ENCODE assay signal across 8 cellular contexts in genomic region chr19:37466798-37467607, GRCh38. TPM values are rescaled to one million over a fixed set of nuclear protein-coding genes. Genes with fewer than 3 reads are reported as not detected.
A peak's percentile ranks its signal among the peaks of the same experiment; 100 is the strongest.
DNase-seq lines count a peak whose midpoint lies in the region; ATAC-seq and TF ChIP-seq lines count a peak whose summit lies in the region.

TSS of gene ZNF569 (minus strand) at chr19:37467444. CDS start at chr19:37444921, 22,523 bp downstream.

- ATAC-seq in GM19035 (IDR thresholded peaks at IDR 0.05; ENCODE audit: unreplicated experiment), result peak; percentile 61
- peak; percentile 69 for ATAC-seq in HG03354 (IDR thresholded peaks at IDR 0.05; ENCODE audit: poor library complexity, severe bottlenecking, unreplicated experiment)
- peak; percentile 83 for ATAC-seq in left lobe of liver

- peaks cover 23% of the 10 kb centered on the region for H3K4me1 Mint-ChIP-seq in dendritic cell treated with granulocyte-macrophage colony-stimulating factor and Interleukin-4, amounts not matched to agents 40 ng/mL and 50 ng/mL, for 4 days (ENCODE audit: low read depth)

- DNase-seq in AG10803 (ENCODE audit: low read depth) (peak; percentile 93), NCI-H510A treated with DMSO at 0.1 percent for 48 hours (lab: John Stamatoyannopoulos, UW) (peak; percentile 93), left lobe of liver (ENCODE audit: low spot score) (peak; percentile 92)
- peak; percentile 87 for DNase-seq in activated CD4-positive, alpha-beta T cell treated with anti-CD3 and anti-CD28 coated beads, Interleukin-2, amount 50 U/mL, for 1 hour
- DNase-seq in stimulated activated CD4-positive, alpha-beta T cell treated with anti-CD3 and anti-CD28 coated beads, Interleukin-2, amount 100 ng/mL, for 24 hours, result peak; percentile 82 to 87

- H3K9me3 Mint-ChIP-seq in dendritic cell treated with granulocyte-macrophage colony-stimulating factor and Interleukin-4, amounts not matched to agents 40 ng/mL and 50 ng/mL, for 4 days, result peaks cover 20% of the 10 kb centered on the region

- peak within 1 kb of the TSS; percentile 94 for H3K27ac Mint-ChIP-seq in dendritic cell treated with granulocyte-macrophage colony-stimulating factor and Interleukin-4, amounts not matched to agents 40 ng/mL and 50 ng/mL, for 4 days

- intact Hi-C loops in dendritic cell treated with granulocyte-macrophage colony-stimulating factor and Interleukin-4, amounts not matched to agents 40 ng/mL and 50 ng/mL, for 4 days (cut with micrococcal nuclease), result loop anchor here (2.0 to 10.0 kb wide), 4 partner anchors 96 to 800 kb away; partner anchors contain the start of genes ZNF383, ZNF461, ZNF527 and ZNF585B

- peak within 1 kb of the TSS; percentile 96 for H3K4me3 Mint-ChIP-seq in dendritic cell treated with granulocyte-macrophage colony-stimulating factor and Interleukin-4, amounts not matched to agents 40 ng/mL and 50 ng/mL, for 4 days

- no peaks in the 10 kb centered on the region for H3K27me3 Mint-ChIP-seq in dendritic cell treated with granulocyte-macrophage colony-stimulating factor and Interleukin-4, amounts not matched to agents 40 ng/mL and 50 ng/mL, for 4 days

- no peak; the same call in 1 of the 2 replicates for TF ChIP-seq CTCF in AG10803 (conservative IDR thresholded peaks at IDR 0.05; ENCODE audit: low read length)

- H3K4me3 ChIP-seq in AG10803 (ENCODE audit: low read length), result peak within 1 kb of the TSS; percentile 81

- H3K36me3 Mint-ChIP-seq in dendritic cell treated with granulocyte-macrophage colony-stimulating factor and Interleukin-4, amounts not matched to agents 40 ng/mL and 50 ng/mL, for 4 days (ENCODE audit: low read depth), result peaks cover 50% of the 10 kb centered on the region

RNA-seq across cellular contexts. Expression of gene ZNF569, which starts in this region (rescaled TPM):
- 2.1 TPM for total RNA-seq in left lobe of liver

Comparison
In these comparisons a context has a peak if more than half of its experiments do, and no peak if none do; other contexts are left out.
1. Peak in every context shown above with its lines: DNase-seq, ATAC-seq and H3K4me3 ChIP-seq.